Comparison of ENCODE assay signal across 32 cellular contexts in genomic region chr12:112214064-112214463, GRCh38.
"Had no signal": no experiment of that assay in that cellular context is flagged by ENCODE, and none has a peak within 500 bp of the region (broad histone marks: within the 10 kb centered on the region; RNA-seq: fewer than 3 reads in every experiment).

No MANE protein-coding gene starts in this region.

- H3K4me3 ChIP-seq: body of pancreas, esophagus squamous epithelium had no signal

- ATAC-seq: activated CD4-positive, alpha-beta T cell treated with anti-CD3 and anti-CD28 coated beads for 36 hours; activated T-cell treated with anti-CD3 and anti-CD28 coated beads, Interleukin-2, amount 50 U/mL, for 72 hours; activated T-helper 17 cell treated with anti-CD3 and anti-CD28 coated beads, Interleukin-2, amount 50 U/mL, for 72 hours; body of pancreas; effector memory CD8-positive, alpha-beta T cell; T-helper 17 cell had no signal

- H3K9me3 Mint-ChIP-seq: activated CD4-positive, alpha-beta memory T cell treated with anti-CD3 and anti-CD28 coated beads, Interleukin-2, amount 10 ng/mL, durations not matched to agents 7 days and 5 days; activated CD4-positive, alpha-beta T cell treated with anti-CD3 and anti-CD28 coated beads, Interleukin-2, amount 10 ng/mL, durations not matched to agents 24 days and 14 days; activated T-cell treated with anti-CD3 and anti-CD28 coated beads, Interleukin-2, amount 50 U/mL, for 24 hours; activated T-cell treated with anti-CD3 and anti-CD28 coated beads, Interleukin-2, amount 50 U/mL, for 72 hours; activated T-helper 17 cell treated with anti-CD3 and anti-CD28 coated beads, Interleukin-2, amount 50 U/mL, for 72 hours; effector memory CD8-positive, alpha-beta T cell; T-helper 2 cell treated with Interferon-gamma antibody and Interleukin-4, amounts not matched to agents 5 μg/mL and 100 μg/mL, for 36 hours had no signal

- H3K4me1 Mint-ChIP-seq: activated CD4-positive, alpha-beta memory T cell treated with anti-CD3 and anti-CD28 coated beads, Interleukin-2, amount 10 ng/mL, durations not matched to agents 7 days and 5 days; activated CD4-positive, alpha-beta T cell treated with anti-CD3 and anti-CD28 coated beads for 36 hours; activated CD4-positive, alpha-beta T cell treated with anti-CD3 and anti-CD28 coated beads, Interleukin-2, amount 10 ng/mL, durations not matched to agents 24 days and 14 days; activated T-helper 17 cell treated with anti-CD3 and anti-CD28 coated beads, Interleukin-2, amount 50 U/mL, for 72 hours had no signal

- DNase-seq: activated CD4-positive, alpha-beta memory T cell treated with anti-CD3 and anti-CD28 coated beads, Interleukin-2, amount 10 ng/mL, durations not matched to agents 7 days and 5 days; activated CD4-positive, alpha-beta T cell treated with anti-CD3 and anti-CD28 coated beads for 36 hours; activated CD4-positive, alpha-beta T cell treated with anti-CD3 and anti-CD28 coated beads, Interleukin-2, amount 10 ng/mL, durations not matched to agents 24 days and 14 days; activated CD4-positive, alpha-beta T cell treated with anti-CD3 and anti-CD28 coated beads, Interleukin-2, amount 50 U/mL, for 4 hours; activated CD4-positive, CD25-positive, alpha-beta regulatory T cell; activated CD4-positive, CD25-positive, alpha-beta regulatory T cell treated with anti-CD3 and anti-CD28 coated beads, Interleukin-2, amount 50 U/mL, for 72 hours; activated CD8-positive, alpha-beta memory T cell treated with anti-CD3 and anti-CD28 coated beads, Interleukin-2, amount 50 U/mL, for 48 hours; activated effector memory CD4-positive, alpha-beta T cell treated with Interleukin-2 at 50 U/mL for 16 hours; activated gamma-delta T cell treated with Interleukin-2 at 50 U/mL for 16 hours; activated naive CD4-positive, alpha-beta T cell treated with anti-CD3 and anti-CD28 coated beads, Interleukin-2, amount 50 U/mL, for 16 hours; activated naive CD4-positive, alpha-beta T cell treated with Interleukin-2 at 50 U/mL for 16 hours; activated T-cell treated with anti-CD3 and anti-CD28 coated beads for 4 hours; activated T-cell treated with anti-CD3 and anti-CD28 coated beads, Interleukin-2, amount 50 U/mL, for 24 hours; activated T-cell treated with anti-CD3 and anti-CD28 coated beads, Interleukin-2, amount 50 U/mL, for 72 hours; amygdala; aorta; body of pancreas; caudate nucleus; cortex of kidney; dermis blood vessel endothelial cell; effector CD4-positive, alpha-beta T cell; effector memory CD8-positive, alpha-beta T cell; esophagus squamous epithelium; foreskin fibroblast; head of caudate nucleus; T-helper 1 cell; T-helper 17 cell; T1000; WERI-Rb-1 had no signal

- H3K27me3 Mint-ChIP-seq: activated CD4-positive, alpha-beta memory T cell treated with anti-CD3 and anti-CD28 coated beads, Interleukin-2, amount 10 ng/mL, durations not matched to agents 7 days and 5 days; activated CD4-positive, alpha-beta T cell treated with anti-CD3 and anti-CD28 coated beads for 36 hours; activated CD4-positive, alpha-beta T cell treated with anti-CD3 and anti-CD28 coated beads, Interleukin-2, amount 10 ng/mL, durations not matched to agents 24 days and 14 days; activated naive CD8-positive, alpha-beta T cell; activated T-cell treated with anti-CD3 and anti-CD28 coated beads, Interleukin-2, amount 50 U/mL, for 24 hours; activated T-helper 17 cell treated with anti-CD3 and anti-CD28 coated beads, Interleukin-2, amount 50 U/mL, for 72 hours; effector memory CD8-positive, alpha-beta T cell; T-helper 17 cell had no signal

- H3K27ac Mint-ChIP-seq: activated CD4-positive, alpha-beta memory T cell treated with anti-CD3 and anti-CD28 coated beads, Interleukin-2, amount 10 ng/mL, durations not matched to agents 7 days and 5 days; activated CD4-positive, alpha-beta T cell treated with anti-CD3 and anti-CD28 coated beads for 36 hours; activated CD4-positive, alpha-beta T cell treated with anti-CD3 and anti-CD28 coated beads, Interleukin-2, amount 10 ng/mL, durations not matched to agents 24 days and 14 days; activated naive CD8-positive, alpha-beta T cell; activated T-cell treated with anti-CD3 and anti-CD28 coated beads, Interleukin-2, amount 50 U/mL, for 24 hours; activated T-cell treated with anti-CD3 and anti-CD28 coated beads, Interleukin-2, amount 50 U/mL, for 72 hours; activated T-helper 17 cell treated with anti-CD3 and anti-CD28 coated beads, Interleukin-2, amount 50 U/mL, for 72 hours; effector memory CD8-positive, alpha-beta T cell; T-helper 17 cell; T-helper 2 cell treated with Interferon-gamma antibody and Interleukin-4, amounts not matched to agents 5 μg/mL and 100 μg/mL, for 36 hours had no signal

- H3K4me3 Mint-ChIP-seq: activated CD4-positive, alpha-beta memory T cell treated with anti-CD3 and anti-CD28 coated beads, Interleukin-2, amount 10 ng/mL, durations not matched to agents 7 days and 5 days; activated CD4-positive, alpha-beta T cell treated with anti-CD3 and anti-CD28 coated beads for 36 hours; activated CD4-positive, alpha-beta T cell treated with anti-CD3 and anti-CD28 coated beads, Interleukin-2, amount 10 ng/mL, durations not matched to agents 24 days and 14 days; activated naive CD8-positive, alpha-beta T cell; activated T-cell treated with anti-CD3 and anti-CD28 coated beads, Interleukin-2, amount 50 U/mL, for 24 hours; activated T-cell treated with anti-CD3 and anti-CD28 coated beads, Interleukin-2, amount 50 U/mL, for 72 hours; activated T-helper 17 cell treated with anti-CD3 and anti-CD28 coated beads, Interleukin-2, amount 50 U/mL, for 72 hours; effector memory CD8-positive, alpha-beta T cell; T-helper 17 cell; T-helper 2 cell treated with Interferon-gamma antibody and Interleukin-4, amounts not matched to agents 5 μg/mL and 100 μg/mL, for 36 hours had no signal
